Comparison of ENCODE assay signal across 8 cellular contexts in the genomic region with DNA sequence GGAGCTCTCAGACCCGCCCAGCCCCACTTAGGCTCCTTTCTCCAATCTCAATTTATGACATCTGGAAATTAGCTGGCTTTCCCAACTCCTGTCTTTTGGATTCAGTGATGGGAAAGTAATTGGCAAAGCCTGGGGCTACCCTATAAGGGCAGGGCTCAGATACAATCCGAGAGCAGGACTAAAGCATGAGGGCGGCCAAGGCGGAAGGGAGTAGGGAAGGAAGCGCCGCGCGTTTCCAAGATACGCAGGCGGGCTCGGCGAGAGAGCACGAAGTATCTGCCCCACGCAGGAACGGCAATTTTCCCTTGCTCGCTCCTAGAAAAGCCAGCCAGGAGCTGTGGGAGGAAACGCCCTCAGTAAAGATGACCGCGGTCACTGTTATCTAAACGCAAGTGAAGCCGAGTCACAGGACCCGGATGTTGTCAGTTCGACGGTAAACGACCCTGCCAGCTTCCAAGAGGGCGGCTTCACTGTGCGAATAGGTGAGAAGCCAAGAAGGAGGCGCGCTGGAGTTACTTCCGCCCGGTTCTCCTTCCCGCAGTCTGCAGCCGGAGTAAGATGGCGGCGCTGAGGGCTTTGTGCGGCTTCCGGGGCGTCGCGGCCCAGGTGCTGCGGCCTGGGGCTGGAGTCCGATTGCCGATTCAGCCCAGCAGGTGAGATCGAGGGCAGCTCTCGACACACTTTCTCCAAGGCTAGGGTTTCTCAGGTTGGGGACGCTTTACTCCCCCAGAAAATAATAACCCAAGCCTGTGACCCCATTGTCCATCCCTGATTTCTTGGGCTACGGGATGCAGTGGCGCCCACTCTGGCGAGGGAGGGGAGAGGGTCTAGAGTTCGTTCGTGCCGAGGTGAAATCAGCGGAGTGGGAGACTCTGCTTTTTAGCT. TPM values are rescaled to one million over a fixed set of nuclear protein-coding genes. Genes with fewer than 3 reads are reported as not detected.
A peak's percentile ranks its signal among the peaks of the same experiment; 100 is the strongest.
DNase-seq lines count a peak whose midpoint lies in the region; ATAC-seq and TF ChIP-seq lines count a peak whose summit lies in the region.

A gene (plus strand): TSS at position 540 of the 885 bp plus-strand sequence. CDS start 19 bp downstream, at position 559.

- peaks cover 29% of the 10 kb centered on the region for H3K79me2 ChIP-seq in PC-9 (ENCODE audit: low read depth)

- H3K9me3 ChIP-seq in PC-9 (ENCODE audit: insufficient read depth, low read depth) = no peaks in the 10 kb centered on the region

- H3K27me3 ChIP-seq in PC-9 (ENCODE audit: insufficient read depth, low read depth) = no peaks in the 10 kb centered on the region

- H3K4me1 ChIP-seq in PC-9 (replicated peaks; ENCODE audit: insufficient read depth) = peaks cover 19% of the 10 kb centered on the region

- no peaks in the 10 kb centered on the region for H3K9me2 ChIP-seq in PC-9 (ENCODE audit: insufficient read depth)

- peak within 1 kb of the TSS; percentile 79 for H3K4me2 ChIP-seq in PC-9

- H2AFZ ChIP-seq in PC-9 = peak within 1 kb of the TSS; percentile 90

- H3K36me3 ChIP-seq in PC-9 (ENCODE audit: low read depth) = peaks cover 23% of the 10 kb centered on the region

- POLR2A ChIA-PET in PC-9 (lab: Charles Lee; ENCODE audit: unreplicated experiment) = interaction anchor here (0.6 to 0.8 kb wide), 5 partner anchors 24 to 198 kb away, joined by 3 to 5 read pairs (median 4); a partner anchor contains a TSS

- H3K27ac ChIP-seq in PC-9 = peak within 1 kb of the TSS; percentile 78

- peak within 1 kb of the TSS; percentile 90 for H3K4me3 ChIP-seq in PC-9
- H3K4me3 ChIP-seq in epithelial cell of proximal tubule (ENCODE audit: low read depth, low read length) = peak within 1 kb of the TSS; percentile 88

- intact Hi-C loops in PC-9 (cut with micrococcal nuclease; ENCODE audit: unreplicated experiment) = no loop called here

- TF ChIP-seq CTCF in PC-9 (conservative IDR thresholded peaks at IDR 0.05) (no peak; the same call in 1 of the 2 replicates), epithelial cell of proximal tubule (conservative IDR thresholded peaks at IDR 0.05; ENCODE audit: low read depth, low read length) (peak; percentile 39)

- H3F3A ChIP-seq in PC-9 (ENCODE audit: insufficient read depth, low read depth) = peaks cover 13% of the 10 kb centered on the region; the same call in 1 of the 2 replicates

- peak; percentile 93 for ATAC-seq in GM21717 (IDR thresholded peaks at IDR 0.05; ENCODE audit: unreplicated experiment)

- DNase-seq in DMS79 (lab: John Stamatoyannopoulos, UW) (peak; percentile 99), KBM-7 (peak; percentile 98), PC-9 (peak; percentile 89 to 95), epithelial cell of proximal tubule (ENCODE audit: low read depth) (peak; percentile 87), mucosa of gallbladder (ENCODE audit: low spot score) (peak; percentile 98)
- DNase-seq in activated T-cell treated with anti-CD3 and anti-CD28 coated beads, Interleukin-2, amount 50 U/mL, for 1 hour = peak; percentile 91
- DNase-seq in stimulated activated CD8-positive, alpha-beta memory T cell treated with anti-CD3 and anti-CD28 coated beads, Interleukin-4, amount 100 ng/mL, for 4 hours (ENCODE audit: low read depth in 2 of 2, low spot score in 1 of 2) = peak; percentile 90 to 94

- in situ Hi-C loops in KBM-7 (cut with MboI; ENCODE audit: low pct_unique_long_range_greater_than_20kb, low sequenced_read_pairs) = no loop called here

- CTCF ChIA-PET in PC-9 (lab: Charles Lee) = interaction anchor here (0.6 to 1.6 kb wide), 3 partner anchors 23 to 172 kb away, joined by 3 to 8 read pairs (median 3); a partner anchor contains a TSS

- no peaks in the 10 kb centered on the region for H4K20me1 ChIP-seq in PC-9 (ENCODE audit: insufficient read depth)

- no TSS peak for BruUV-seq in PC-9 (replicated peaks; lab: Mats Ljungman, UMichigan)

RNA-seq across cellular contexts. Expression of the gene that starts here (rescaled TPM):
- total RNA-seq in PC-9 (2021) (99.5 and 107 TPM in 2 replicates), epithelial cell of proximal tubule (104 and 124 TPM in 2 replicates), mucosa of gallbladder (82.5 TPM)

Comparison
In these comparisons a context has a peak if more than half of its experiments do, and no peak if none do; other contexts are left out.
1. Peak in every context shown above with its lines: DNase-seq, ATAC-seq, H3K4me3 ChIP-seq and H3K27ac ChIP-seq.